8 cellular contexts compared by ENCODE assay signal in the genomic region with DNA sequence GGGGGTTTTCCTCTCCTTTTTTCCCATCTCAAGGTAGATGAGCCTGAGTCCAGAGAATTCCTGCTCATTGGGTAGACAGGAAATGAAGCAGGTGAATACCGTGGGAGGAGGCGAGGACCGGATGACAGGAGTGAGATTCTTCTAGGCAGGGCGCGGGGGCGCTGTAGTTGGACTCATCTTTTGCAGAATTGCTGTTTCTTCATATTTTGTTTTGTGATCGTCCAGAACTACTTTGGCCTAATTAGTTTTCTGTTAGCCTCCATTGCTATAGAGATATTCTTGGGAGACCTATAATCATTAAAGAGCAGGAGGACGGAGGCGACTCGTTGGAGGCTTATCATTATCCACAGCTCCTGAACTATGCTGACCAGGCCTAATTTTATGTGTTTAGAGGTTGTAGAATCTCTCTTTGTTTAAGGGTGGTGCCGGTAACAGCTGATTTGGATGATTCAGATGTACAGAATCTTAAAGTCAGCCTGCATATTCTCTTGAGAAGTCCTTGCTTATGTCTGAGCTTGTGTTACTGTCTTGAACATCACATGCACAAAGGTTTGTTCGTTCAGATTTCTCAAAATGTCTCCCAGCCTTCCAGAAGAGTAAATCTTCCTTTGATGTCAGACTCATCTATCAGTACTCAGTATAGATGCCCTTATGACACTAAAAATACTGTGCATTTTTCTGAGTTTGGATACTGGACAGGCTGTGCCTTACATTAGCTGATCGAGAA. TPM values are rescaled to one million over a fixed set of nuclear protein-coding genes. Genes with fewer than 3 reads are reported as not detected.
DNase-seq lines count a peak whose midpoint lies in the region; ATAC-seq and TF ChIP-seq lines count a peak whose summit lies in the region.

No MANE protein-coding gene starts in this region.

- H3K27me3 ChIP-seq in uterus, result no peaks in the 10 kb centered on the region

- DNase-seq in activated T-cell treated with anti-CD3 and anti-CD28 coated beads for 48 hours (ENCODE audit: low read depth) (peak; percentile 22), NCI-H345 treated with DMSO at 0.1 percent for 48 hours (lab: John Stamatoyannopoulos, UW; ENCODE audit: unreplicated experiment) (peak; percentile 22), germinal center (ENCODE audit: low spot score) (peak; percentile 19), uterus (peak; percentile 58 to 68)
- DNase-seq in activated T-cell treated with anti-CD3 and anti-CD28 coated beads, Interleukin-2, amount 50 U/mL, for 1 hour, result no peak
- peak; percentile 36 for DNase-seq in activated naive CD4-positive, alpha-beta T cell treated with anti-CD3 and anti-CD28 coated beads, Interleukin-2, amount 10 ng/mL, durations not matched to agents 7 days and 5 days

- peaks cover 1% of the 10 kb centered on the region for H3K36me3 Mint-ChIP-seq in activated naive CD4-positive, alpha-beta T cell treated with anti-CD3 and anti-CD28 coated beads, Interleukin-2, amount 10 ng/mL, durations not matched to agents 7 days and 5 days
- H3K36me3 Mint-ChIP-seq in nephron (ENCODE audit: low read depth), result peaks cover 16% of the 10 kb centered on the region

- intact Hi-C loops in uterus (cut with DNase I; ENCODE audit: low total_unique reads), result no loop called here

- TF ChIP-seq CTCF in nephron (IDR thresholded peaks at IDR 0.05; ENCODE audit: unreplicated experiment in 3 of 3) (peak in 2 of 3 experiments; percentile 16 to 17), uterus (IDR thresholded peaks at IDR 0.05) (peak in 3 of 4 experiments; percentile 27 to 42 (median 34))

- no peaks in the 10 kb centered on the region for H3K9me3 ChIP-seq in uterus

- peaks cover 44% of the 10 kb centered on the region for H3K4me1 Mint-ChIP-seq in activated naive CD4-positive, alpha-beta T cell treated with anti-CD3 and anti-CD28 coated beads, Interleukin-2, amount 10 ng/mL, durations not matched to agents 7 days and 5 days
- H3K4me1 Mint-ChIP-seq in nephron, result peaks cover 38% of the 10 kb centered on the region

- H3K9me3 Mint-ChIP-seq in activated naive CD4-positive, alpha-beta T cell treated with anti-CD3 and anti-CD28 coated beads, Interleukin-2, amount 10 ng/mL, durations not matched to agents 7 days and 5 days, result no peaks in the 10 kb centered on the region
- no peaks in the 10 kb centered on the region for H3K9me3 Mint-ChIP-seq in nephron

- peaks cover 36% of the 10 kb centered on the region for H3K27me3 Mint-ChIP-seq in activated naive CD4-positive, alpha-beta T cell treated with anti-CD3 and anti-CD28 coated beads, Interleukin-2, amount 10 ng/mL, durations not matched to agents 7 days and 5 days
- no peaks in the 10 kb centered on the region for H3K27me3 Mint-ChIP-seq in nephron (ENCODE audit: low read depth)

- CTCF ChIA-PET in activated naive CD4-positive, alpha-beta T cell treated with anti-CD3 and anti-CD28 coated beads, Interleukin-2, amount 10 ng/mL, durations not matched to agents 7 days and 5 days (lab: Charles Lee), result interaction anchor here (0.6 to 2.3 kb wide), 6 partner anchors 21 to 68 kb away, joined by 3 to 5 read pairs (median 4); a partner anchor contains a TSS

- TF ChIP-seq POLR2A in uterus (IDR thresholded peaks at IDR 0.05), result no peak

- peaks cover 0 to 3% of the 10 kb centered on the region in 2 donors for H3K4me1 ChIP-seq in uterus

- peak overlapping the region; percentile 29 for H3K27ac Mint-ChIP-seq in activated naive CD4-positive, alpha-beta T cell treated with anti-CD3 and anti-CD28 coated beads, Interleukin-2, amount 10 ng/mL, durations not matched to agents 7 days and 5 days
- H3K27ac Mint-ChIP-seq in nephron, result peak overlapping the region; percentile 73 to 90 (median 74)

- H3K27ac ChIP-seq in uterus, result peak overlapping the region; percentile 97 to 99

- peak overlapping the region; percentile 85 for H3K4me3 Mint-ChIP-seq in activated naive CD4-positive, alpha-beta T cell treated with anti-CD3 and anti-CD28 coated beads, Interleukin-2, amount 10 ng/mL, durations not matched to agents 7 days and 5 days
- peak overlapping the region; percentile 97 to 98 (median 98) for H3K4me3 Mint-ChIP-seq in nephron

- ATAC-seq in HG03439 (IDR thresholded peaks at IDR 0.05; ENCODE audit: unreplicated experiment), result no peak

- H3K36me3 ChIP-seq in uterus, result no peaks in the 10 kb centered on the region

- H3K4me3 ChIP-seq in uterus, result peak overlapping the region; percentile 63 to 79

RNA-seq across cellular contexts. Expression of a gene that starts 0.7 kb away (rescaled TPM):
- total RNA-seq in uterus, result 100 to 1,000 TPM in 1 of 4 donors, 10 to 100 TPM in 3; 29.5 to 111 (median 64.5) TPM

RNA-seq across cellular contexts. Expression of a gene that starts 36.4 kb away (rescaled TPM):
- 100 to 1,000 TPM; 204 to 520 (median 372) TPM for total RNA-seq in uterus
